ENCODE assay signal across 8 cellular contexts in genomic region chrX:115344885-115345653, GRCh38. TPM values are rescaled to one million over a fixed set of nuclear protein-coding genes. Genes with fewer than 3 reads are reported as not detected.
DNase-seq lines count a peak whose midpoint lies in the region; ATAC-seq and TF ChIP-seq lines count a peak whose summit lies in the region.

No MANE protein-coding gene starts in this region.

- dilution Hi-C loops in mammary epithelial cell (cut with HindIII; ENCODE audit: low sequenced_read_pairs) = no loop called here

- intact Hi-C loops in mammary epithelial cell (cut with micrococcal nuclease) = loop anchor here (5.0 kb wide), 1 partner anchor 217 kb away; the partner anchor contains the start of gene PLS3

- peak overlapping the region; percentile 55 for H3K27ac ChIP-seq in mammary epithelial cell (ENCODE audit: insufficient read depth, low read depth, low read length)
- peak overlapping the region; percentile 65 for H3K27ac ChIP-seq in skeletal muscle tissue (ENCODE audit: low read depth, low read length)

- no peaks in the 10 kb centered on the region for H3K36me3 ChIP-seq in mammary epithelial cell (ENCODE audit: insufficient read depth, low read length)
- no peaks in the 10 kb centered on the region for H3K36me3 ChIP-seq in skeletal muscle tissue (ENCODE audit: control insufficient read depth in 3 of 3, insufficient read depth in 3 of 3, low read length in 3 of 3)

- no TSS peak for BruUV-seq in mammary epithelial cell (replicated peaks; lab: Mats Ljungman, UMichigan)

- peak; percentile 91 for DNase-seq in EL
- DNase-seq in NCI-H2227 (lab: John Stamatoyannopoulos, UW; ENCODE audit: unreplicated experiment) = peak; percentile 77
- DNase-seq in mammary epithelial cell = peak; percentile 85
- peak; percentile 97 for DNase-seq in iris pigment epithelial cell (ENCODE audit: low read depth)

- no peaks in the 10 kb centered on the region for H3K79me2 ChIP-seq in mammary epithelial cell (ENCODE audit: insufficient read depth, low read length)

- H3K4me2 ChIP-seq in mammary epithelial cell (ENCODE audit: insufficient read depth, low read depth, low read length) = no peak overlapping the region

- 13% methylated on average over 3 of the region's 3 CpGs for WGBS in mammary epithelial cell (ENCODE audit: low coverage, missing lambda C conversion rate)

- peak overlapping the region; percentile 61 for H2AFZ ChIP-seq in mammary epithelial cell (ENCODE audit: low read depth, low read length)

- H3K4me1 ChIP-seq in mammary epithelial cell (ENCODE audit: insufficient read depth, low read length) (peaks cover 2% of the 10 kb centered on the region), skeletal muscle tissue (ENCODE audit: control insufficient read depth in 3 of 3, insufficient read depth in 3 of 3, low read length in 3 of 3) (peaks cover 0 to 7% (median 6%) of the 10 kb centered on the region in 3 donors)

- H3K9me3 ChIP-seq in mammary epithelial cell (replicated peaks; ENCODE audit: insufficient read depth, low read length) = no peaks in the 10 kb centered on the region
- no peaks in the 10 kb centered on the region for H3K9me3 ChIP-seq in skeletal muscle tissue (ENCODE audit: control insufficient read depth in 3 of 3, low read length in 3 of 3)

- H3K9ac ChIP-seq in mammary epithelial cell (ENCODE audit: insufficient read depth, low read length) (no peak overlapping the region), skeletal muscle tissue (ENCODE audit: low read depth in 1 of 3, low read length in 3 of 3) (no peak overlapping the region)

- H3K4me3 ChIP-seq in mammary epithelial cell (replicated peaks in 1 of 3; ENCODE audit: insufficient read depth in 1 of 3, low read depth in 2 of 3, low read length in 3 of 3) = no peak overlapping the region
- H3K4me3 ChIP-seq in skeletal muscle tissue (ENCODE audit: low read length in 3 of 3) = no peak overlapping the region

- H4K20me1 ChIP-seq in mammary epithelial cell (ENCODE audit: insufficient read depth, low read length) = no peaks in the 10 kb centered on the region

- H3K27me3 ChIP-seq in mammary epithelial cell (ENCODE audit: insufficient read depth, low read length) (no peaks in the 10 kb centered on the region), skeletal muscle tissue (ENCODE audit: control insufficient read depth in 3 of 3, insufficient read depth in 3 of 3, low read length in 3 of 3) (peaks cover 0 to 8% (median 0%) of the 10 kb centered on the region in 3 donors)

- ATAC-seq in HG02840 (IDR thresholded peaks at IDR 0.05; ENCODE audit: low FRiP score, unreplicated experiment) (no peak), GM21529 (IDR thresholded peaks at IDR 0.05; ENCODE audit: unreplicated experiment) (no peak), GM21515 (IDR thresholded peaks at IDR 0.05; ENCODE audit: unreplicated experiment) (no peak)

- in situ Hi-C loops in mammary epithelial cell (cut with MboI; ENCODE audit: low sequenced_read_pairs in 2 of 2) = loop anchor here in 1 of 2 donors (25.0 kb wide), 1 partner anchor 217 kb away; the partner anchor contains the start of gene PLS3

- CTCF ChIA-PET in mammary epithelial cell (lab: Charles Lee; ENCODE audit: low non-redundant PET) = no interaction called here

- TF ChIP-seq CTCF in mammary epithelial cell (conservative IDR thresholded peaks at IDR 0.05 in 1 of 2, IDR thresholded peaks at IDR 0.05 in 1 of 2; ENCODE audit: extremely low read depth in 1 of 2, insufficient read depth in 1 of 2, low read depth in 1 of 2, low read length in 2 of 2) = no peak

RNA-seq across cellular contexts. Expression of gene LUZP4, which starts 55.6 kb away (rescaled TPM):
- not detected for total RNA-seq in mammary epithelial cell
- not detected for polyA plus RNA-seq in mammary epithelial cell
- not detected for polyA minus RNA-seq in mammary epithelial cell
- total RNA-seq in skeletal muscle tissue = not detected
